38 cellular contexts compared by ENCODE assay signal in the genomic region with DNA sequence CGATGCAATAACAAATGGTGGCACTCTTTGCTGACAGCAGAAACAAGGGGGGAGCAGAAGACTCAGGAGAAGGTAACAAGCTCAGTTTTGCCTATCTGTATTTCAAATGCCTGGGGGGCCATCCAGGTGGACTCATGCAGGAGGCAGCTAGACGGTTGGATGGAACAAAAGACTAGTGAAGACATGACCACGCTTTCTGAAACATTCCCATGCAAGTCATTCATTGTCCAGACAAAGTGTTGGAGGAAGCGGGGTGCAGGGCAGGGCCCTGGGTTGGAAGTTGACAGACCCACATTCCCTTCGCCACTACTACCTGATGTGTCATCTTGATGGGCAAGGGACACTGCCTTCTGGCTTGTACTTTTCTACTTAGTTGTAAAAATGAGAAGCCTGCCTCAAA. TPM values are rescaled to one million over a fixed set of nuclear protein-coding genes. Genes with fewer than 3 reads are reported as not detected.
"Had no signal": no experiment of that assay in that cellular context is flagged by ENCODE, and none has a peak within 500 bp of the region (broad histone marks: within the 10 kb centered on the region; RNA-seq: fewer than 3 reads in every experiment).

No MANE protein-coding gene starts in this region.

- H3K27me3 Mint-ChIP-seq: effector memory CD8-positive, alpha-beta T cell; stimulated activated naive CD8-positive, alpha-beta T cell treated with anti-CD3 and anti-CD28 coated beads, Interleukin-15, amount 100 ng/mL, for 72 hours had no signal

- H3K9me3 ChIP-seq: adrenal gland, heart left ventricle, left lung, lower lobe of right lung, tibial artery had no signal

- H3K4me2 ChIP-seq: neural progenitor cell had no signal

- ATAC-seq: activated CD4-positive, CD25-positive, alpha-beta regulatory T cell treated with anti-CD3 and anti-CD28 coated beads, Interleukin-2, amount 50 U/mL, for 24 hours; effector memory CD8-positive, alpha-beta T cell; esophagus mucosa; heart left ventricle; left lung; lower lobe of right lung; natural killer cell; sciatic nerve; stimulated activated naive CD8-positive, alpha-beta T cell treated with anti-CD3 and anti-CD28 coated beads, Interleukin-15, amount 100 ng/mL, for 72 hours had no signal

- H2AFZ ChIP-seq: neural progenitor cell had no signal

- H3K27ac Mint-ChIP-seq: activated naive CD4-positive, alpha-beta T cell treated with anti-CD3 and anti-CD28 coated beads for 36 hours; activated naive CD8-positive, alpha-beta T cell treated with anti-CD3 and anti-CD28 coated beads for 36 hours; effector memory CD8-positive, alpha-beta T cell; immature natural killer cell; natural killer cell; neural progenitor cell; stimulated activated naive CD8-positive, alpha-beta T cell treated with anti-CD3 and anti-CD28 coated beads, Interleukin-15, amount 100 ng/mL, for 72 hours had no signal

- H3K4me3 ChIP-seq: adrenal gland, heart left ventricle, left lung, lower lobe of right lung, neural progenitor cell, skin epidermis, tibial artery had no signal

- H3K9me3 Mint-ChIP-seq: activated naive CD4-positive, alpha-beta T cell treated with anti-CD3 and anti-CD28 coated beads for 36 hours; activated naive CD8-positive, alpha-beta T cell treated with anti-CD3 and anti-CD28 coated beads for 36 hours; effector memory CD8-positive, alpha-beta T cell; immature natural killer cell; natural killer cell; neural progenitor cell; stimulated activated naive CD8-positive, alpha-beta T cell treated with anti-CD3 and anti-CD28 coated beads, Interleukin-15, amount 100 ng/mL, for 72 hours had no signal

- DNase-seq: activated CD4-positive, alpha-beta T cell treated with anti-CD3 and anti-CD28 coated beads for 48 hours; activated CD4-positive, alpha-beta T cell treated with anti-CD3 and anti-CD28 coated beads, Interleukin-2, amount 50 U/mL, for 48 hours; activated CD8-positive, alpha-beta memory T cell treated with anti-CD3 and anti-CD28 coated beads for 24 hours; activated effector memory CD4-positive, alpha-beta T cell treated with Interleukin-2 at 50 U/mL for 16 hours; activated naive CD4-positive, alpha-beta T cell treated with anti-CD3 and anti-CD28 coated beads for 36 hours; activated naive CD8-positive, alpha-beta T cell treated with anti-CD3 and anti-CD28 coated beads for 36 hours; adrenal gland; aorta; caudate nucleus; cortex of kidney; effector memory CD8-positive, alpha-beta T cell; foreskin fibroblast; heart left ventricle; hypothalamus; immature natural killer cell; kidney glomerular epithelial cell; left lung; lower lobe of right lung; mesendoderm; natural killer cell; stimulated activated CD4-positive, alpha-beta T cell treated with anti-CD3 and anti-CD28 coated beads, Interleukin-12 subunit alpha, Interleukin-12 subunit beta, amount 100 ng/mL, for 4 hours; stimulated activated CD4-positive, alpha-beta T cell treated with anti-CD3 and anti-CD28 coated beads, Interleukin-4, amount 100 ng/mL, for 1 hour; stimulated activated naive CD8-positive, alpha-beta T cell treated with anti-CD3 and anti-CD28 coated beads, Interleukin-15, amount 100 ng/mL, for 72 hours; substantia nigra; T-helper 1 cell; tibial artery; WERI-Rb-1 had no signal

- H3K9ac ChIP-seq: neural progenitor cell had no signal

- H3K36me3 ChIP-seq: adrenal gland, heart left ventricle, left lung, lower lobe of right lung, neural progenitor cell, tibial artery, WERI-Rb-1 had no signal

- H3K4me3 Mint-ChIP-seq: activated naive CD4-positive, alpha-beta T cell treated with anti-CD3 and anti-CD28 coated beads for 36 hours; activated naive CD8-positive, alpha-beta T cell treated with anti-CD3 and anti-CD28 coated beads for 36 hours; brain; effector memory CD8-positive, alpha-beta T cell; immature natural killer cell; natural killer cell; neural progenitor cell; stimulated activated naive CD8-positive, alpha-beta T cell treated with anti-CD3 and anti-CD28 coated beads, Interleukin-15, amount 100 ng/mL, for 72 hours had no signal

- H3K36me3 Mint-ChIP-seq: activated naive CD8-positive, alpha-beta T cell treated with anti-CD3 and anti-CD28 coated beads for 36 hours; brain; immature natural killer cell; natural killer cell; neural progenitor cell had no signal

- H3K27ac ChIP-seq: adrenal gland, heart left ventricle, left lung, lower lobe of right lung, neural progenitor cell, skin epidermis, tibial artery, WERI-Rb-1 had no signal

- H3K27me3 ChIP-seq: adrenal gland, heart left ventricle, left lung, neural progenitor cell, tibial artery had no signal

RNA-seq across cellular contexts. Expression of a gene that starts 29.8 kb away (rescaled TPM):
- total RNA-seq: activated naive CD4-positive, alpha-beta T cell treated with anti-CD3 and anti-CD28 coated beads for 36 hours; activated naive CD8-positive, alpha-beta T cell treated with anti-CD3 and anti-CD28 coated beads for 36 hours; adrenal gland; aorta; chondrocyte; esophagus mucosa; heart left ventricle; left lung; lower lobe of right lung; mononuclear cell; natural killer cell; omental fat pad; renal cortical epithelial cell; sciatic nerve; ureter had no signal
- polyA plus RNA-seq: adrenal gland, aorta, heart left ventricle, immature natural killer cell had no signal
